ENCODE assay signal across 8 cellular contexts in the genomic region with DNA sequence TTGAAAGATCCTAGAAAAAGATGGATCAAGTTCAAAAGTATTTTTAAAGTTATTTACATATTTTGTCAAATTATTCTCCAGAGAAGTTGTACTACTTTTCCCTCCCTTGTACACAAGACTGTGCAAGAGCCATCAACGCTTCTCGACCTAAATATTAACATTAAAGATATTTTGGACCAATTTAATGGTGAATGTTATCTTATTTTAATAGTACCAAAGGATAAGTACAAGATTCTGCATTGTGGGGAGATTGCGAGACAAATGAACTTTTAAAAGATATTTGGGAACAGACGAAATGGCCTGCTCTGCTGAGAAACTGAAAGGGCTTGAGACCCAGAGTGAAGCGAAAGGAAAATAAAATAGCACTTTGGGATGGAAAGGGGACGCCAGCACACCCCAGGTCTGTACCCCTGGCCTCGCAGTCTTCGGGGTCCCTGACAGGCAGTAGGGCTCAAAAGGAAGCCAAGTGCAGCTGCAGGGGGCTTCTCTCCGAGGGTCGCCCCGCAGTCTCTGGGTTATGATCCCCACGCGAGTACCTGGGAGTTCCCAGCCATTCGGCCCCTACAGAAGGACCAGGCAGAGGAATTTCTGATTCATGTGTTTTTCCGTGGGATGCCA.
DNase-seq lines count a peak whose midpoint lies in the region; ATAC-seq and TF ChIP-seq lines count a peak whose summit lies in the region.

No MANE protein-coding gene starts in this region.

- peak overlapping the region; percentile 46 to 67 (median 61) for H3K4me3 Mint-ChIP-seq in immature natural killer cell

- intact Hi-C loops in A673 (cut with micrococcal nuclease; ENCODE audit: unreplicated experiment) = loop anchor here (5.0 kb wide), 1 partner anchor 79 kb away; no protein-coding TSS in a partner anchor

- H3K4me3 ChIP-seq in A673 (ENCODE audit: low read depth, low read length, poor library complexity, severe bottlenecking) (peak overlapping the region; percentile 48), WERI-Rb-1 (ENCODE audit: low read depth, low read length) (peak overlapping the region; percentile 41), tibial nerve (peak overlapping the region; percentile 46 to 67 (median 60))

- DNase-seq in A673 (ENCODE audit: low spot score) (no peak), WERI-Rb-1 (no peak), immature natural killer cell (no peak), tibial nerve (ENCODE audit: low spot score in 2 of 2) (no peak), mucosa of gallbladder (ENCODE audit: low spot score) (no peak), NCI-H187 (lab: John Stamatoyannopoulos, UW) (no peak)
- no peak for DNase-seq in stimulated activated naive CD4-positive, alpha-beta T cell (lab: John Stamatoyannopoulos, UW)

- no peak overlapping the region for H3K27ac Mint-ChIP-seq in immature natural killer cell

- CTCF ChIA-PET in A673 (lab: Charles Lee) = interaction anchor here (1.0 kb wide), 1 partner anchor 79 kb away, joined by 3 read pairs; no protein-coding TSS in a partner anchor

- H3K9me3 ChIP-seq in A673 (ENCODE audit: low read depth, low read length, poor library complexity, severe bottlenecking) = no peaks in the 10 kb centered on the region
- H3K9me3 ChIP-seq in WERI-Rb-1 (ENCODE audit: severe bottlenecking) = no peaks in the 10 kb centered on the region
- H3K9me3 ChIP-seq in tibial nerve = no peaks in the 10 kb centered on the region

- H3K27me3 Mint-ChIP-seq in immature natural killer cell (ENCODE audit: low read depth in 3 of 3) = peaks cover 0 to 4% (median 2%) of the 10 kb centered on the region in 3 donors

- H3K4me1 Mint-ChIP-seq in immature natural killer cell = peaks cover 4 to 14% of the 10 kb centered on the region in 2 donors

- H3K4me1 ChIP-seq in A673 (ENCODE audit: insufficient read depth, low read length, poor library complexity, severe bottlenecking) (no peaks in the 10 kb centered on the region), tibial nerve (peaks cover 0 to 16% (median 0%) of the 10 kb centered on the region in 4 donors)

- no TSS peak for BruUV-seq in A673 (replicated peaks; lab: Mats Ljungman, UMichigan)

- no peak for TF ChIP-seq POLR2A in tibial nerve (IDR thresholded peaks at IDR 0.05)

- no peaks in the 10 kb centered on the region for H3K27me3 ChIP-seq in A673 (replicated peaks; ENCODE audit: insufficient read depth, low read depth, low read length, poor library complexity)
- no peaks in the 10 kb centered on the region for H3K27me3 ChIP-seq in WERI-Rb-1 (ENCODE audit: insufficient read depth, low read depth, severe bottlenecking)
- H3K27me3 ChIP-seq in tibial nerve = no peaks in the 10 kb centered on the region

- H3K9me3 Mint-ChIP-seq in immature natural killer cell = peaks cover 0 to 8% (median under 1%) of the 10 kb centered on the region in 6 donors

- POLR2A ChIA-PET in A673 (lab: Charles Lee; ENCODE audit: low non-redundant PET) = no interaction called here

- no peaks in the 10 kb centered on the region for H3K36me3 ChIP-seq in A673 (ENCODE audit: insufficient read depth, low read length, poor library complexity, severe bottlenecking)
- no peaks in the 10 kb centered on the region for H3K36me3 ChIP-seq in WERI-Rb-1
- no peaks in the 10 kb centered on the region for H3K36me3 ChIP-seq in tibial nerve

- H3K36me3 Mint-ChIP-seq in immature natural killer cell = no peaks in the 10 kb centered on the region

- TF ChIP-seq CTCF in A673 (conservative IDR thresholded peaks at IDR 0.05; ENCODE audit: low read depth, low read length) = no peak
- no peak for TF ChIP-seq CTCF in WERI-Rb-1 (IDR thresholded peaks at IDR 0.05; ENCODE audit: low read depth, low read length)
- TF ChIP-seq CTCF in tibial nerve (IDR thresholded peaks at IDR 0.05) = no peak

- ATAC-seq in GM19463 (IDR thresholded peaks at IDR 0.05; ENCODE audit: unreplicated experiment) = peak; percentile 4

- WGBS in tibial nerve, 2 donors = 13 to 20% methylated on average over 15 of the region's 15 CpGs

- TF ChIP-seq EP300 in tibial nerve (IDR thresholded peaks at IDR 0.05) = no peak

- H3K27ac ChIP-seq in A673 (ENCODE audit: low read depth, low read length, poor library complexity, severe bottlenecking) (no peak overlapping the region), WERI-Rb-1 (no peak overlapping the region), tibial nerve (peak overlapping the region; percentile 87 to 96 (median 92))

Comparison
In these comparisons a context has a peak if more than half of its experiments do, and no peak if none do; other contexts are left out.
1. H3K27ac ChIP-seq: peak in tibial nerve (4 of 4); none in A673 (single experiment) and WERI-Rb-1 (single experiment).
2. Peak in every context shown above with its lines, with median percentiles within 50 percentile points of each other: H3K4me3 ChIP-seq.